ENCODE assay signal across 34 cellular contexts in the genomic region with DNA sequence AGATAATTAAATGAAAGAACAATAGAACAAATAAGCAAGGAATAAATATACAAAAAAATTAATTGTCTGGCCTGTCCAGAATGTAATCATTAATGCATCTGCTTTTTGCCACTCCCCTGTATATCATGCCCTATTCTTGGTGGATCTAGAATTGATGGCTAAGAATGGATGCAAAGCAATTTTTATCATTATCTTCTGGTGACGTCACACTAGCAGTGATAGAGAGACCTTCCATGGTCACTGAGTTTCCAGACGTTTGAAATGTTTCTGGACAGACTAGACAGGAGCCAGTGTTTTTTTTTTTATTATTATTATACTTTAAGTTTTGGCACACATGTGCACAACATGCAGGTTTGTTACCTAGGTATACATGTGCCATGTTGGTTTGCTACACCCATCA.
"Had no signal": no experiment of that assay in that cellular context is flagged by ENCODE, and none has a peak within 500 bp of the region (broad histone marks: within the 10 kb centered on the region; RNA-seq: fewer than 3 reads in every experiment).

No MANE protein-coding gene starts in this region.

- H3K27ac ChIP-seq: adrenal gland, ascending aorta, body of pancreas, brain microvascular endothelial cell, breast epithelium, cardiac muscle cell had no signal

- H3K27me3 ChIP-seq: adrenal gland, ascending aorta, body of pancreas, brain microvascular endothelial cell, breast epithelium, cardiac muscle cell had no signal

- H3K36me3 ChIP-seq: adrenal gland, ascending aorta, brain microvascular endothelial cell, breast epithelium, cardiac muscle cell had no signal

- DNase-seq: activated effector memory CD4-positive, alpha-beta T cell treated with anti-CD3 and anti-CD28 coated beads, Interleukin-2, amount 50 U/mL, for 16 hours; activated effector memory CD4-positive, alpha-beta T cell treated with Interleukin-2 at 50 U/mL for 16 hours; activated gamma-delta T cell; activated gamma-delta T cell treated with Interleukin-2 at 50 U/mL for 16 hours; activated naive CD4-positive, alpha-beta T cell; activated naive CD4-positive, alpha-beta T cell treated with anti-CD3 and anti-CD28 coated beads for 36 hours; activated naive CD4-positive, alpha-beta T cell treated with anti-CD3 and anti-CD28 coated beads, Interleukin-2, amount 10 ng/mL, durations not matched to agents 7 days and 5 days; activated naive CD4-positive, alpha-beta T cell treated with anti-CD3 and anti-CD28 coated beads, Interleukin-2, amount 50 U/mL, for 16 hours; activated naive CD4-positive, alpha-beta T cell treated with Interleukin-2 at 50 U/mL for 16 hours; activated naive CD8-positive, alpha-beta T cell treated with anti-CD3 and anti-CD28 coated beads for 36 hours; activated naive CD8-positive, alpha-beta T cell treated with anti-CD3 and anti-CD28 coated beads, Interleukin-2, amount 10 ng/mL, durations not matched to agents 7 days and 5 days; activated naive CD8-positive, alpha-beta T cell treated with anti-CD3 and anti-CD28 coated beads, Interleukin-2, amount 50 U/mL, for 24 hours; activated T-cell treated with anti-CD3 and anti-CD28 coated beads, Interleukin-2, amount 50 U/mL, for 1 hour; activated T-cell treated with anti-CD3 and anti-CD28 coated beads, Interleukin-2, amount 50 U/mL, for 24 hours; activated T-cell treated with anti-CD3 and anti-CD28 coated beads, Interleukin-2, amount 50 U/mL, for 4 hours; activated T-cell treated with anti-CD3 and anti-CD28 coated beads, Interleukin-2, amount 50 U/mL, for 48 hours; activated T-cell treated with anti-CD3 and anti-CD28 coated beads, Interleukin-2, amount 50 U/mL, for 72 hours; adrenal gland; amniotic stem cell; amygdala; anterior cingulate cortex; aorta; body of pancreas; brain microvascular endothelial cell; caudate nucleus; central memory CD4-positive, alpha-beta T cell; cerebellar nuclear complex had no signal

- H3K4me1 ChIP-seq: adrenal gland, ascending aorta, body of pancreas, breast epithelium had no signal

- H3K9me3 ChIP-seq: adrenal gland, body of pancreas had no signal

- ATAC-seq: activated naive CD4-positive, alpha-beta T cell treated with anti-CD3 and anti-CD28 coated beads, Interleukin-2, amount 50 U/mL, for 72 hours; activated naive CD8-positive, alpha-beta T cell treated with anti-CD3 and anti-CD28 coated beads, Interleukin-2, amount 50 U/mL, for 24 hours; activated T-cell treated with anti-CD3 and anti-CD28 coated beads, Interleukin-2, amount 50 U/mL, for 4 hours; activated T-cell treated with anti-CD3 and anti-CD28 coated beads, Interleukin-2, amount 50 U/mL, for 72 hours; activated T-helper 17 cell treated with anti-CD3 and anti-CD28 coated beads, Interleukin-2, amount 50 U/mL, for 72 hours; body of pancreas had no signal

- H3K4me3 ChIP-seq: adrenal gland, ascending aorta, body of pancreas, breast epithelium, cardiac muscle cell had no signal

- FAIRE-seq: astrocyte, bronchial epithelial cell had no signal
